16 cellular contexts compared by ENCODE assay signal in genomic region chr14:47675239-47675488, GRCh38. TPM values are rescaled to one million over a fixed set of nuclear protein-coding genes. Genes with fewer than 3 reads are reported as not detected.
DNase-seq lines count a peak whose midpoint lies in the region; ATAC-seq, FAIRE-seq and TF ChIP-seq lines count a peak whose summit lies in the region.
"Had no signal": no experiment of that assay in that cellular context is flagged by ENCODE, and none has a peak within 500 bp of the region (broad histone marks: within the 10 kb centered on the region; RNA-seq: fewer than 3 reads in every experiment).

No MANE protein-coding gene starts in this region.

- WGBS in ovary, 3 donors, result 0 to 2% (median 0%) methylated on average over 12 of the region's 12 CpGs
- 0 to 9% methylated on average over 5 to 12 of the region's 12 CpGs for WGBS in transverse colon (ENCODE audit: low coverage in 1 of 2), 2 donors

- DNase-seq in DMS 273 (lab: John Stamatoyannopoulos, UW; ENCODE audit: unreplicated experiment), result peak; percentile 35
- DNase-seq in DMS 273 treated with DMSO at 0.1 percent for 48 hours (lab: John Stamatoyannopoulos, UW), result no peak
- no peak for DNase-seq in astrocyte (ENCODE audit: low read depth)
- DNase-seq in left lung, result no peak
- no peak for DNase-seq in ovary
- no peak for DNase-seq in mucosa of gallbladder (ENCODE audit: low spot score)
- no peak for DNase-seq in transverse colon
- DNase-seq: activated B cell treated with CpG ODN at 0.5 μM for 24 hours; activated T-cell treated with anti-CD3 and anti-CD28 coated beads, Interleukin-2, amount 50 U/mL, for 4 hours; central memory CD4-positive, alpha-beta T cell; DMS153; IMR-90; NCI-H2029 treated with DMSO at 0.1 percent for 48 hours; stimulated activated CD4-positive, alpha-beta T cell treated with anti-CD3 and anti-CD28 coated beads, Interleukin-2, amount 100 ng/mL, for 48 hours had no signal

- H3K9me3 ChIP-seq in astrocyte (ENCODE audit: insufficient read depth, low read depth, low read length) (no peaks in the 10 kb centered on the region), left lung (no peaks in the 10 kb centered on the region), subcutaneous abdominal adipose tissue (ENCODE audit: control insufficient read depth in 5 of 5, low read length in 5 of 5) (no peaks in the 10 kb centered on the region), ovary (no peaks in the 10 kb centered on the region), transverse colon (no peaks in the 10 kb centered on the region)

- H3K27me3 ChIP-seq in astrocyte (ENCODE audit: insufficient read depth, low read length) (peaks cover 24% of the 10 kb centered on the region), left lung (peaks cover 42 to 73% of the 10 kb centered on the region in 2 donors), subcutaneous abdominal adipose tissue (ENCODE audit: control insufficient read depth in 5 of 5, insufficient read depth in 4 of 5, low read length in 5 of 5) (peaks cover 24 to 42% (median 35%) of the 10 kb centered on the region in 5 donors), ovary (no peaks in the 10 kb centered on the region), transverse colon (peaks cover 53% of the 10 kb centered on the region)

- H3K4me2 ChIP-seq in astrocyte (ENCODE audit: low read length), result peak overlapping the region; percentile 89

- in situ Hi-C loops in transverse colon (cut with MboI; ENCODE audit: low pct_ligation_motif_present in 1 of 4, low pct_unique_long_range_greater_than_20kb in 1 of 4, low sequenced_read_pairs in 3 of 4), result no loop called here

- intact Hi-C loops in left lung (cut with DNase I), result no loop called here
- intact Hi-C loops in ovary (cut with DNase I), result no loop called here
- intact Hi-C loops in transverse colon (cut with DNase I; ENCODE audit: low total_unique reads), result no loop called here

- H3K4me3 ChIP-seq in astrocyte (ENCODE audit: insufficient read depth, low read depth, low read length) (peak overlapping the region; percentile 51), left lung (peak overlapping the region; percentile 10 to 15), subcutaneous abdominal adipose tissue (ENCODE audit: low read depth in 1 of 5, low read length in 5 of 5) (peak overlapping the region in 4 of 5 donors; percentile 41 to 57 (median 48)), ovary (no peak overlapping the region), transverse colon (peak overlapping the region in 2 of 4 donors; percentile 2 to 36)

- no peaks in the 10 kb centered on the region for H3K79me2 ChIP-seq in astrocyte (ENCODE audit: insufficient read depth, low read length)

- H3K27ac Mint-ChIP-seq in astrocyte (ENCODE audit: unreplicated experiment), result no peak overlapping the region
- H3K27ac Mint-ChIP-seq: activated B cell treated with CpG ODN at 0.5 μM for 24 hours had no signal

- H3K4me1 ChIP-seq in astrocyte (ENCODE audit: insufficient read depth, low read length), result peaks cover 15% of the 10 kb centered on the region
- H3K4me1 ChIP-seq in left lung, result peaks cover 4 to 18% of the 10 kb centered on the region in 2 donors
- peaks cover 2 to 26% (median 19%) of the 10 kb centered on the region in 5 donors for H3K4me1 ChIP-seq in subcutaneous abdominal adipose tissue (ENCODE audit: control insufficient read depth in 5 of 5, insufficient read depth in 5 of 5, low read length in 5 of 5)
- H3K4me1 ChIP-seq in ovary (ENCODE audit: insufficient read depth), result peaks cover 3% of the 10 kb centered on the region
- H3K4me1 ChIP-seq in transverse colon, result peaks cover 0 to 11% (median 0%) of the 10 kb centered on the region in 4 donors

- H3K4me3 Mint-ChIP-seq in astrocyte (ENCODE audit: unreplicated experiment), result peak overlapping the region; percentile 80
- H3K4me3 Mint-ChIP-seq: activated B cell treated with CpG ODN at 0.5 μM for 24 hours; activated T-cell treated with anti-CD3 and anti-CD28 coated beads, Interleukin-2, amount 50 U/mL, for 4 hours had no signal

- H3K36me3 Mint-ChIP-seq in astrocyte (ENCODE audit: low read depth, unreplicated experiment), result peaks cover 2% of the 10 kb centered on the region

- H3K9me3 Mint-ChIP-seq in astrocyte (ENCODE audit: unreplicated experiment), result no peaks in the 10 kb centered on the region
- H3K9me3 Mint-ChIP-seq: activated B cell treated with CpG ODN at 0.5 μM for 24 hours had no signal

- TF ChIP-seq POLR2A in ovary (IDR thresholded peaks at IDR 0.05) (no peak), transverse colon (IDR thresholded peaks at IDR 0.05) (no peak)

- H3K4me1 Mint-ChIP-seq in astrocyte (ENCODE audit: low read depth, unreplicated experiment), result peaks cover 4% of the 10 kb centered on the region

- H3K27me3 Mint-ChIP-seq in astrocyte (ENCODE audit: low read depth, unreplicated experiment), result peaks cover 33% of the 10 kb centered on the region

- TF ChIP-seq CTCF in astrocyte (IDR thresholded peaks at IDR 0.05; ENCODE audit: insufficient read depth, low read depth, low read length) (no peak), left lung (IDR thresholded peaks at IDR 0.05) (no peak), ovary (IDR thresholded peaks at IDR 0.05) (no peak), transverse colon (IDR thresholded peaks at IDR 0.05) (no peak)

- H4K20me1 ChIP-seq in astrocyte (ENCODE audit: insufficient read depth, low read length), result no peaks in the 10 kb centered on the region

- H3K27ac ChIP-seq in astrocyte (ENCODE audit: low read depth, low read length), result no peak overlapping the region
- no peak overlapping the region for H3K27ac ChIP-seq in left lung
- no peak overlapping the region for H3K27ac ChIP-seq in subcutaneous abdominal adipose tissue (ENCODE audit: low read depth, low read length)
- H3K27ac ChIP-seq in ovary, result no peak overlapping the region
- no peak overlapping the region for H3K27ac ChIP-seq in transverse colon
- H3K27ac ChIP-seq: 22Rv1 had no signal

- H3K36me3 ChIP-seq in astrocyte (ENCODE audit: insufficient read depth, low read length) (no peaks in the 10 kb centered on the region), left lung (no peaks in the 10 kb centered on the region), subcutaneous abdominal adipose tissue (ENCODE audit: control insufficient read depth in 5 of 5, insufficient read depth in 5 of 5, low read length in 5 of 5) (no peaks in the 10 kb centered on the region), ovary (no peaks in the 10 kb centered on the region), transverse colon (no peaks in the 10 kb centered on the region)

- H3K9ac ChIP-seq in astrocyte (ENCODE audit: low read length), result no peak overlapping the region
- no peak overlapping the region for H3K9ac ChIP-seq in subcutaneous abdominal adipose tissue (ENCODE audit: low read length in 5 of 5)

- no peak for FAIRE-seq in astrocyte (lab: Jason Lieb, UNC)

- peak overlapping the region; percentile 87 for H2AFZ ChIP-seq in astrocyte (ENCODE audit: low read depth, low read length)

- TF ChIP-seq EP300 in ovary (IDR thresholded peaks at IDR 0.05), result no peak
- no peak for TF ChIP-seq EP300 in transverse colon (IDR thresholded peaks at IDR 0.05; ENCODE audit: low read depth)

- no peak for ATAC-seq in left lung

RNA-seq across cellular contexts. Expression of gene MDGA2, which starts 0.2 kb away (rescaled TPM):
- total RNA-seq in astrocyte (2.0 and 2.4 TPM in 2 replicates), left lung (under 1 TPM in 1 of 2 donors, not detected in 1; 0.17 TPM), ovary (under 1 TPM in 2 of 7 donors, not detected in 5; 0.24 to 0.26 TPM), mucosa of gallbladder (0.20 TPM), transverse colon (not detected)
- polyA plus RNA-seq in ovary, result under 1 TPM; 0.04 to 0.12 TPM
- total RNA-seq: activated B cell treated with CpG ODN at 0.5 μM for 24 hours; activated T-cell treated with anti-CD3 and anti-CD28 coated beads, Interleukin-2, amount 50 U/mL, for 4 hours; IMR-90 had no signal
